ENCODE assay signal across 1 cellular context in the genomic region with DNA sequence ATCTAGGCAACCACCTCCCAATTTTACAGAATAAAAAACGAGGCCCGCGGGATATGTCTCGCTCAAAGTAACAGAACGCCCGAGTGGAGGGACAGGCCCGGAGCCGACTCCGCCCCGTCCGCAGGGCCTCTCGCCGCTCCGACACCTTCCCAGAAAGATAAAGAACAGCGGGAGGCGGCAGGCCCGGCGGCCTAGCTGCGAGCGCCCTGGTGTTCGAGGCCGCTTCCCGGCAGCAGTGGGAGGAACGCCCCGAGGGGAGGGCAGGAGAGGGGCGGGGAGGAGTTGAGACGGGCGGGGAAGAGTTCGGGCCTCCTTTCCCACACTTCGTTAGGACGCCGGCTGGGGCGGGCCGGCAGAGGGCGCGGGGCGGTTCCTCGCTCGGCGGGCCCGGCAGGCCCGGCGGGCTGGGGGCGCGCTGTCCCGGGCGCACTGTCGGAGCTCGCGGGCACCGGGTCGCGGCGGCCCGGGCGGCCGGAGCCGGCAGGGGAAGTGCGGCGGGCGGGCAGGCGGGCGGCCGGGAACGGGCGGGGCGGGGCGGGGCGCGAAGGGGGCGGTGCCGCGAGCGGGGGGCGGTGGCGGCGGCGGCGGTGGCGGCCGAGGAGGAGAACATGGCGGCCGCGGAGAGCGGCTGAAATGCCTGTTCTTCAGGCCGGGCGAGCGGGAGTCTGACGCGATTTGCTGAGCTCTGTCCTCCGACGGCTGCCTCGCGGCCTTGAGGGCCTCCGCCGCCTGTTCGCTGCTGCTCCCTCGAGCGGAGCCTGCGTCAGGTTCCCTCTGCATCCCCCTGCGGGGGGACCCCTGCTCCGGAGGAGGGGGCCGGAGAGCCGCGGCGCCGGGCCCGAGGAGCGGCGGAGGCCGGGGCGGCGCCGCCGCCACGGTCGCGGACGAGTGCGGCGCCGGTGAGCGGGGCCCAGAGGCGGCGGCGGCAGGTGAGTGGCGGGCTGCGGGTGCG.
TF ChIP-seq lines count a peak whose summit lies in the region.

A gene (plus strand): TSS at position 581 of the 952 bp plus-strand sequence. CDS start 167,424 bp downstream, outside the sequence.

TF ChIP-seq in HepG2, 621 proteins besides CTCF, POLR2A, EP300 and RAD21 (continued from another document and continues in another):
- TF ChIP-seq MAFK (conservative IDR thresholded peaks at IDR 0.05 in 1 of 2, IDR thresholded peaks at IDR 0.05 in 1 of 2; ENCODE audit: low read length in 2 of 2) (no peak), YEATS2 (CRISPR knock-in tag; IDR thresholded peaks at IDR 0.05; ENCODE audit: borderline replicate concordance) (no peak), HDAC2 (CRISPR knock-in tag; IDR thresholded peaks at IDR 0.05) (no peak), HIVEP1 (CRISPR knock-in tag; IDR thresholded peaks at IDR 0.05) (no peak), NBN (conservative IDR thresholded peaks at IDR 0.05) (no peak), KDM3A (CRISPR knock-in tag; IDR thresholded peaks at IDR 0.05; ENCODE audit: low read depth) (peak; percentile 30; the same call in 1 of the 2 replicates), JUN (CRISPR knock-in tag; IDR thresholded peaks at IDR 0.05) (no peak), HCFC1 (IDR thresholded peaks at IDR 0.05; ENCODE audit: low read depth, low read length) (no peak), U2AF1 (optimal IDR thresholded peaks at IDR 0.05; ENCODE audit: low read depth, low read length) (no peak), CBX5 (CRISPR knock-in tag; IDR thresholded peaks at IDR 0.05; ENCODE audit: borderline replicate concordance) (no peak), RFXANK (CRISPR knock-in tag; IDR thresholded peaks at IDR 0.05) (no peak), ZNF550 (CRISPR knock-in tag; IDR thresholded peaks at IDR 0.05; ENCODE audit: borderline replicate concordance) (no peak), NR2F2 (IDR thresholded peaks at IDR 0.05; ENCODE audit: borderline replicate concordance, low read depth) (no peak), JUND (CRISPR knock-in tag; IDR thresholded peaks at IDR 0.05) (no peak), ZNF530 (CRISPR knock-in tag; IDR thresholded peaks at IDR 0.05; ENCODE audit: low read depth) (no peak), ZNF224 (CRISPR knock-in tag; IDR thresholded peaks at IDR 0.05) (no peak), RXRB (CRISPR knock-in tag; IDR thresholded peaks at IDR 0.05; ENCODE audit: borderline replicate concordance) (no peak), HDAC6 (IDR thresholded peaks at IDR 0.05; ENCODE audit: low read depth, low read length) (no peak), ZNF350 (CRISPR knock-in tag; IDR thresholded peaks at IDR 0.05; ENCODE audit: borderline replicate concordance, low read depth) (no peak; the same call in 1 of the 2 replicates), GABPA (IDR thresholded peaks at IDR 0.05; ENCODE audit: low read depth, low read length) (no peak), GABPA (CRISPR knock-in tag; IDR thresholded peaks at IDR 0.05; ENCODE audit: low read depth) (no peak), AGO2 (optimal IDR thresholded peaks at IDR 0.05; ENCODE audit: low read depth, low read length) (no peak), ZNF598 (CRISPR knock-in tag; IDR thresholded peaks at IDR 0.05; ENCODE audit: borderline replicate concordance) (no peak), BHLHE40 (IDR thresholded peaks at IDR 0.05; ENCODE audit: low read length) (no peak), ZKSCAN5 (CRISPR knock-in tag; IDR thresholded peaks at IDR 0.05) (no peak), ZNF354B (CRISPR knock-in tag; IDR thresholded peaks at IDR 0.05) (no peak; the same call in 1 of the 2 replicates), ATF1 (CRISPR knock-in tag; IDR thresholded peaks at IDR 0.05) (no peak), TP53 (CRISPR knock-in tag; conservative IDR thresholded peaks at IDR 0.05) (no peak), ZNF331 (CRISPR knock-in tag; IDR thresholded peaks at IDR 0.05) (no peak), ZNF883 (CRISPR knock-in tag; IDR thresholded peaks at IDR 0.05; ENCODE audit: not compliant biosample characterization) (no peak), HDAC1 (CRISPR knock-in tag; IDR thresholded peaks at IDR 0.05) (peak; percentile 42), ZSCAN30 (CRISPR knock-in tag; IDR thresholded peaks at IDR 0.05) (no peak), PHF5A (CRISPR knock-in tag; IDR thresholded peaks at IDR 0.05; ENCODE audit: low read depth, unreplicated experiment) (no peak), ZNF337 (CRISPR knock-in tag; IDR thresholded peaks at IDR 0.05; ENCODE audit: borderline replicate concordance, low read depth) (no peak), PHF8 (CRISPR knock-in tag; IDR thresholded peaks at IDR 0.05) (peak; percentile 87), ZNF468 (CRISPR knock-in tag; IDR thresholded peaks at IDR 0.05) (no peak), ZNF674 (CRISPR knock-in tag; IDR thresholded peaks at IDR 0.05; ENCODE audit: low read depth) (no peak), ZNF780A (CRISPR knock-in tag; IDR thresholded peaks at IDR 0.05) (no peak), ZNF577 (CRISPR knock-in tag; IDR thresholded peaks at IDR 0.05; ENCODE audit: borderline replicate concordance, low read depth) (no peak), SMAD9 (CRISPR knock-in tag; IDR thresholded peaks at IDR 0.05) (no peak)
- TF ChIP-seq, protein P1, sequence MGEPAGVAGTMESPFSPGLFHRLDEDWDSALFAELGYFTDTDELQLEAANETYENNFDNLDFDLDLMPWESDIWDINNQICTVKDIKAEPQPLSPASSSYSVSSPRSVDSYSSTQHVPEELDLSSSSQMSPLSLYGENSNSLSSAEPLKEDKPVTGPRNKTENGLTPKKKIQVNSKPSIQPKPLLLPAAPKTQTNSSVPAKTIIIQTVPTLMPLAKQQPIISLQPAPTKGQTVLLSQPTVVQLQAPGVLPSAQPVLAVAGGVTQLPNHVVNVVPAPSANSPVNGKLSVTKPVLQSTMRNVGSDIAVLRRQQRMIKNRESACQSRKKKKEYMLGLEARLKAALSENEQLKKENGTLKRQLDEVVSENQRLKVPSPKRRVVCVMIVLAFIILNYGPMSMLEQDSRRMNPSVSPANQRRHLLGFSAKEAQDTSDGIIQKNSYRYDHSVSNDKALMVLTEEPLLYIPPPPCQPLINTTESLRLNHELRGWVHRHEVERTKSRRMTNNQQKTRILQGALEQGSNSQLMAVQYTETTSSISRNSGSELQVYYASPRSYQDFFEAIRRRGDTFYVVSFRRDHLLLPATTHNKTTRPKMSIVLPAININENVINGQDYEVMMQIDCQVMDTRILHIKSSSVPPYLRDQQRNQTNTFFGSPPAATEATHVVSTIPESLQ (CRISPR knock-in tag; conservative IDR thresholded peaks at IDR 0.05): no peak
- TF ChIP-seq, protein P2, sequence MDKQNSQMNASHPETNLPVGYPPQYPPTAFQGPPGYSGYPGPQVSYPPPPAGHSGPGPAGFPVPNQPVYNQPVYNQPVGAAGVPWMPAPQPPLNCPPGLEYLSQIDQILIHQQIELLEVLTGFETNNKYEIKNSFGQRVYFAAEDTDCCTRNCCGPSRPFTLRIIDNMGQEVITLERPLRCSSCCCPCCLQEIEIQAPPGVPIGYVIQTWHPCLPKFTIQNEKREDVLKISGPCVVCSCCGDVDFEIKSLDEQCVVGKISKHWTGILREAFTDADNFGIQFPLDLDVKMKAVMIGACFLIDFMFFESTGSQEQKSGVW (CRISPR knock-in tag; IDR thresholded peaks at IDR 0.05; ENCODE audit: borderline replicate concordance): no peak
- TF ChIP-seq, protein P3, sequence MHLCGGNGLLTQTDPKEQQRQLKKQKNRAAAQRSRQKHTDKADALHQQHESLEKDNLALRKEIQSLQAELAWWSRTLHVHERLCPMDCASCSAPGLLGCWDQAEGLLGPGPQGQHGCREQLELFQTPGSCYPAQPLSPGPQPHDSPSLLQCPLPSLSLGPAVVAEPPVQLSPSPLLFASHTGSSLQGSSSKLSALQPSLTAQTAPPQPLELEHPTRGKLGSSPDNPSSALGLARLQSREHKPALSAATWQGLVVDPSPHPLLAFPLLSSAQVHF (CRISPR knock-in tag; IDR thresholded peaks at IDR 0.05): no peak
- TF ChIP-seq, protein P4, sequence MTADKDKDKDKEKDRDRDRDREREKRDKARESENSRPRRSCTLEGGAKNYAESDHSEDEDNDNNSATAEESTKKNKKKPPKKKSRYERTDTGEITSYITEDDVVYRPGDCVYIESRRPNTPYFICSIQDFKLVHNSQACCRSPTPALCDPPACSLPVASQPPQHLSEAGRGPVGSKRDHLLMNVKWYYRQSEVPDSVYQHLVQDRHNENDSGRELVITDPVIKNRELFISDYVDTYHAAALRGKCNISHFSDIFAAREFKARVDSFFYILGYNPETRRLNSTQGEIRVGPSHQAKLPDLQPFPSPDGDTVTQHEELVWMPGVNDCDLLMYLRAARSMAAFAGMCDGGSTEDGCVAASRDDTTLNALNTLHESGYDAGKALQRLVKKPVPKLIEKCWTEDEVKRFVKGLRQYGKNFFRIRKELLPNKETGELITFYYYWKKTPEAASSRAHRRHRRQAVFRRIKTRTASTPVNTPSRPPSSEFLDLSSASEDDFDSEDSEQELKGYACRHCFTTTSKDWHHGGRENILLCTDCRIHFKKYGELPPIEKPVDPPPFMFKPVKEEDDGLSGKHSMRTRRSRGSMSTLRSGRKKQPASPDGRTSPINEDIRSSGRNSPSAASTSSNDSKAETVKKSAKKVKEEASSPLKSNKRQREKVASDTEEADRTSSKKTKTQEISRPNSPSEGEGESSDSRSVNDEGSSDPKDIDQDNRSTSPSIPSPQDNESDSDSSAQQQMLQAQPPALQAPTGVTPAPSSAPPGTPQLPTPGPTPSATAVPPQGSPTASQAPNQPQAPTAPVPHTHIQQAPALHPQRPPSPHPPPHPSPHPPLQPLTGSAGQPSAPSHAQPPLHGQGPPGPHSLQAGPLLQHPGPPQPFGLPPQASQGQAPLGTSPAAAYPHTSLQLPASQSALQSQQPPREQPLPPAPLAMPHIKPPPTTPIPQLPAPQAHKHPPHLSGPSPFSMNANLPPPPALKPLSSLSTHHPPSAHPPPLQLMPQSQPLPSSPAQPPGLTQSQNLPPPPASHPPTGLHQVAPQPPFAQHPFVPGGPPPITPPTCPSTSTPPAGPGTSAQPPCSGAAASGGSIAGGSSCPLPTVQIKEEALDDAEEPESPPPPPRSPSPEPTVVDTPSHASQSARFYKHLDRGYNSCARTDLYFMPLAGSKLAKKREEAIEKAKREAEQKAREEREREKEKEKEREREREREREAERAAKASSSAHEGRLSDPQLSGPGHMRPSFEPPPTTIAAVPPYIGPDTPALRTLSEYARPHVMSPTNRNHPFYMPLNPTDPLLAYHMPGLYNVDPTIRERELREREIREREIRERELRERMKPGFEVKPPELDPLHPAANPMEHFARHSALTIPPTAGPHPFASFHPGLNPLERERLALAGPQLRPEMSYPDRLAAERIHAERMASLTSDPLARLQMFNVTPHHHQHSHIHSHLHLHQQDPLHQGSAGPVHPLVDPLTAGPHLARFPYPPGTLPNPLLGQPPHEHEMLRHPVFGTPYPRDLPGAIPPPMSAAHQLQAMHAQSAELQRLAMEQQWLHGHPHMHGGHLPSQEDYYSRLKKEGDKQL (CRISPR knock-in tag; IDR thresholded peaks at IDR 0.05; ENCODE audit: low read depth): 0 out of 2 replicates have a peak, but pooled peaks have one; percentile 53
- TF ChIP-seq, protein P5, sequence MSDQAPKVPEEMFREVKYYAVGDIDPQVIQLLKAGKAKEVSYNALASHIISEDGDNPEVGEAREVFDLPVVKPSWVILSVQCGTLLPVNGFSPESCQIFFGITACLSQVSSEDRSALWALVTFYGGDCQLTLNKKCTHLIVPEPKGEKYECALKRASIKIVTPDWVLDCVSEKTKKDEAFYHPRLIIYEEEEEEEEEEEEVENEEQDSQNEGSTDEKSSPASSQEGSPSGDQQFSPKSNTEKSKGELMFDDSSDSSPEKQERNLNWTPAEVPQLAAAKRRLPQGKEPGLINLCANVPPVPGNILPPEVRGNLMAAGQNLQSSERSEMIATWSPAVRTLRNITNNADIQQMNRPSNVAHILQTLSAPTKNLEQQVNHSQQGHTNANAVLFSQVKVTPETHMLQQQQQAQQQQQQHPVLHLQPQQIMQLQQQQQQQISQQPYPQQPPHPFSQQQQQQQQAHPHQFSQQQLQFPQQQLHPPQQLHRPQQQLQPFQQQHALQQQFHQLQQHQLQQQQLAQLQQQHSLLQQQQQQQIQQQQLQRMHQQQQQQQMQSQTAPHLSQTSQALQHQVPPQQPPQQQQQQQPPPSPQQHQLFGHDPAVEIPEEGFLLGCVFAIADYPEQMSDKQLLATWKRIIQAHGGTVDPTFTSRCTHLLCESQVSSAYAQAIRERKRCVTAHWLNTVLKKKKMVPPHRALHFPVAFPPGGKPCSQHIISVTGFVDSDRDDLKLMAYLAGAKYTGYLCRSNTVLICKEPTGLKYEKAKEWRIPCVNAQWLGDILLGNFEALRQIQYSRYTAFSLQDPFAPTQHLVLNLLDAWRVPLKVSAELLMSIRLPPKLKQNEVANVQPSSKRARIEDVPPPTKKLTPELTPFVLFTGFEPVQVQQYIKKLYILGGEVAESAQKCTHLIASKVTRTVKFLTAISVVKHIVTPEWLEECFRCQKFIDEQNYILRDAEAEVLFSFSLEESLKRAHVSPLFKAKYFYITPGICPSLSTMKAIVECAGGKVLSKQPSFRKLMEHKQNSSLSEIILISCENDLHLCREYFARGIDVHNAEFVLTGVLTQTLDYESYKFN (CRISPR knock-in tag; conservative IDR thresholded peaks at IDR 0.05): no peak
- TF ChIP-seq, protein P6, sequence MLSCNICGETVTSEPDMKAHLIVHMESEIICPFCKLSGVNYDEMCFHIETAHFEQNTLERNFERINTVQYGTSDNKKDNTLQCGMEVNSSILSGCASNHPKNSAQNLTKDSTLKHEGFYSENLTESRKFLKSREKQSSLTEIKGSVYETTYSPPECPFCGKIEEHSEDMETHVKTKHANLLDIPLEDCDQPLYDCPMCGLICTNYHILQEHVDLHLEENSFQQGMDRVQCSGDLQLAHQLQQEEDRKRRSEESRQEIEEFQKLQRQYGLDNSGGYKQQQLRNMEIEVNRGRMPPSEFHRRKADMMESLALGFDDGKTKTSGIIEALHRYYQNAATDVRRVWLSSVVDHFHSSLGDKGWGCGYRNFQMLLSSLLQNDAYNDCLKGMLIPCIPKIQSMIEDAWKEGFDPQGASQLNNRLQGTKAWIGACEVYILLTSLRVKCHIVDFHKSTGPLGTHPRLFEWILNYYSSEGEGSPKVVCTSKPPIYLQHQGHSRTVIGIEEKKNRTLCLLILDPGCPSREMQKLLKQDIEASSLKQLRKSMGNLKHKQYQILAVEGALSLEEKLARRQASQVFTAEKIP (CRISPR knock-in tag; IDR thresholded peaks at IDR 0.05; ENCODE audit: borderline replicate concordance): no peak
- TF ChIP-seq, protein P7, sequence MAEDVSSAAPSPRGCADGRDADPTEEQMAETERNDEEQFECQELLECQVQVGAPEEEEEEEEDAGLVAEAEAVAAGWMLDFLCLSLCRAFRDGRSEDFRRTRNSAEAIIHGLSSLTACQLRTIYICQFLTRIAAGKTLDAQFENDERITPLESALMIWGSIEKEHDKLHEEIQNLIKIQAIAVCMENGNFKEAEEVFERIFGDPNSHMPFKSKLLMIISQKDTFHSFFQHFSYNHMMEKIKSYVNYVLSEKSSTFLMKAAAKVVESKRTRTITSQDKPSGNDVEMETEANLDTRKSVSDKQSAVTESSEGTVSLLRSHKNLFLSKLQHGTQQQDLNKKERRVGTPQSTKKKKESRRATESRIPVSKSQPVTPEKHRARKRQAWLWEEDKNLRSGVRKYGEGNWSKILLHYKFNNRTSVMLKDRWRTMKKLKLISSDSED (CRISPR knock-in tag; IDR thresholded peaks at IDR 0.05): no peak
- TF ChIP-seq, protein P8, sequence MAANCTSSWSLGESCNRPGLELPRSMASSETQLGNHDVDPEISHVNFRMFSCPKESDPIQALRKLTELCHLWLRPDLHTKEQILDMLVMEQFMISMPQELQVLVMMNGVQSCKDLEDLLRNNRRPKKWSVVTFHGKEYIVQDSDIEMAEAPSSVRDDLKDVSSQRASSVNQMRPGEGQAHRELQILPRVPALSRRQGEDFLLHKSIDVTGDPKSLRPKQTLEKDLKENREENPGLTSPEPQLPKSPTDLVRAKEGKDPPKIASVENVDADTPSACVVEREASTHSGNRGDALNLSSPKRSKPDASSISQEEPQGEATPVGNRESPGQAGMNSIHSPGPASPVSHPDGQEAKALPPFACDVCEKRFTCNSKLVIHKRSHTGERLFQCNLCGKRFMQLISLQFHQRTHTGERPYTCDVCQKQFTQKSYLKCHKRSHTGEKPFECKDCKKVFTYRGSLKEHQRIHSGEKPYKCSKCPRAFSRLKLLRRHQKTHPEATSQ (CRISPR knock-in tag; IDR thresholded peaks at IDR 0.05; ENCODE audit: borderline replicate concordance): no peak
